ENCODE assay signal across 8 cellular contexts in genomic region chr1:231040019-231040799, GRCh38. TPM values are rescaled to one million over a fixed set of nuclear protein-coding genes. Genes with fewer than 3 reads are reported as not detected.
A peak's percentile ranks its signal among the peaks of the same experiment; 100 is the strongest.
DNase-seq lines count a peak whose midpoint lies in the region; ATAC-seq and TF ChIP-seq lines count a peak whose summit lies in the region.

Gene FAM89A, minus strand, starts transcription at chr1:231040254. Its CDS starts 43 bp downstream, at chr1:231040211.

- H3K36me3 ChIP-seq in lung (ENCODE audit: control insufficient read depth in 2 of 2, insufficient read depth in 2 of 2, low read length in 2 of 2), result no peaks in the 10 kb centered on the region

- H3K4me1 ChIP-seq in lung (ENCODE audit: control insufficient read depth in 2 of 2, insufficient read depth in 2 of 2, low read length in 2 of 2), result peaks cover 0 to 17% of the 10 kb centered on the region in 2 donors

- intact Hi-C loops in activated CD4-positive, alpha-beta T cell treated with anti-CD3 and anti-CD28 coated beads, Interleukin-2, amount 10 ng/mL, durations not matched to agents 24 days and 14 days (cut with micrococcal nuclease), result loop anchor here (1.0 to 10.0 kb wide), 3 partner anchors 62 to 395 kb away; partner anchors contain the start of genes C1orf198, COG2 and TTC13

- peak within 1 kb of the TSS; percentile 11 to 85 for H3K27ac ChIP-seq in lung (ENCODE audit: low read depth in 1 of 2, low read length in 1 of 2)

- H3K27ac Mint-ChIP-seq in IgD-negative memory B cell, result peak within 1 kb of the TSS in 1 of 3 donors; percentile 31
- peak within 1 kb of the TSS; percentile 61 for H3K27ac Mint-ChIP-seq in activated CD4-positive, alpha-beta T cell treated with anti-CD3 and anti-CD28 coated beads, Interleukin-2, amount 10 ng/mL, durations not matched to agents 24 days and 14 days

- TF ChIP-seq CTCF in lung (IDR thresholded peaks at IDR 0.05; ENCODE audit: control extremely low read depth, extremely low read depth), result no peak

- peaks cover 1% of the 10 kb centered on the region for H3K36me3 Mint-ChIP-seq in IgD-negative memory B cell
- H3K36me3 Mint-ChIP-seq in activated CD4-positive, alpha-beta T cell treated with anti-CD3 and anti-CD28 coated beads, Interleukin-2, amount 10 ng/mL, durations not matched to agents 24 days and 14 days (ENCODE audit: low read depth), result peaks cover 6% of the 10 kb centered on the region

- H3K27me3 Mint-ChIP-seq in IgD-negative memory B cell, result no peaks in the 10 kb centered on the region
- peaks cover 30% of the 10 kb centered on the region for H3K27me3 Mint-ChIP-seq in activated CD4-positive, alpha-beta T cell treated with anti-CD3 and anti-CD28 coated beads, Interleukin-2, amount 10 ng/mL, durations not matched to agents 24 days and 14 days

- H3K9me3 Mint-ChIP-seq in IgD-negative memory B cell, result peaks cover 0 to 3% (median 3%) of the 10 kb centered on the region in 3 donors
- peaks cover 2% of the 10 kb centered on the region for H3K9me3 Mint-ChIP-seq in activated CD4-positive, alpha-beta T cell treated with anti-CD3 and anti-CD28 coated beads, Interleukin-2, amount 10 ng/mL, durations not matched to agents 24 days and 14 days

- ATAC-seq in GM21367 (IDR thresholded peaks at IDR 0.05; ENCODE audit: unreplicated experiment) (peak; percentile 49), lung (ENCODE audit: insufficient read depth, low FRiP score) (peak; percentile 75)

- WGBS in lung, 2 donors, result 1% methylated on average over 43 to 82 of the region's 82 CpGs

- H3K9me3 ChIP-seq in lung (ENCODE audit: control insufficient read depth in 2 of 2, insufficient read depth in 1 of 2, low read length in 1 of 2), result peaks cover 0 to 6% of the 10 kb centered on the region in 2 donors

- H3K27me3 ChIP-seq in lung (ENCODE audit: control insufficient read depth, insufficient read depth), result no peaks in the 10 kb centered on the region

- peak within 1 kb of the TSS; percentile 78 to 92 (median 90) for H3K4me3 Mint-ChIP-seq in IgD-negative memory B cell
- H3K4me3 Mint-ChIP-seq in activated CD4-positive, alpha-beta T cell treated with anti-CD3 and anti-CD28 coated beads, Interleukin-2, amount 10 ng/mL, durations not matched to agents 24 days and 14 days, result peak within 1 kb of the TSS; percentile 85

- H3K4me1 Mint-ChIP-seq in IgD-negative memory B cell, result peaks cover 5 to 13% (median 13%) of the 10 kb centered on the region in 3 donors
- H3K4me1 Mint-ChIP-seq in activated CD4-positive, alpha-beta T cell treated with anti-CD3 and anti-CD28 coated beads, Interleukin-2, amount 10 ng/mL, durations not matched to agents 24 days and 14 days, result peaks cover 28% of the 10 kb centered on the region

- peak within 1 kb of the TSS; percentile 82 for H3K4me3 ChIP-seq in lung

- DNase-seq in COLO668 (lab: John Stamatoyannopoulos, UW; ENCODE audit: unreplicated experiment) (peak; percentile 77), dermis microvascular lymphatic vessel endothelial cell (ENCODE audit: low read depth in 2 of 2) (peak in 1 of 2 donors; percentile 46), lung (ENCODE audit: low spot score) (no peak), NK-92 (lab: John Stamatoyannopoulos, UW; ENCODE audit: unreplicated experiment) (no peak)
- DNase-seq in activated CD4-positive, alpha-beta T cell treated with anti-CD3 and anti-CD28 coated beads, Interleukin-2, amount 10 ng/mL, durations not matched to agents 24 days and 14 days, result peak; percentile 90
- peak; percentile 61 to 71 (median 67) for DNase-seq in stimulated activated CD4-positive, alpha-beta T cell treated with anti-CD3 and anti-CD28 coated beads, TNF-alpha, amount 100 ng/mL, for 4 hours (ENCODE audit: low read depth in 3 of 3)

RNA-seq across cellular contexts. Expression of gene FAM89A, which starts in this region (rescaled TPM):
- 6.9 TPM for polyA plus RNA-seq in IgD-negative memory B cell
- 20.2 and 20.3 TPM in 2 replicates for total RNA-seq in activated CD4-positive, alpha-beta T cell treated with anti-CD3 and anti-CD28 coated beads, Interleukin-2, amount 10 ng/mL, durations not matched to agents 24 days and 14 days
- 20.0 and 30.5 TPM in 2 replicates for total RNA-seq in dermis microvascular lymphatic vessel endothelial cell
- total RNA-seq in lung, result 10 to 100 TPM; 14.3 to 26.9 TPM
- 10 to 100 TPM; 19.5 to 27.1 TPM for polyA plus RNA-seq in lung

Comparison
In these comparisons a context has a peak if more than half of its experiments do, and no peak if none do; other contexts are left out.
1. DNase-seq: peak in COLO668 (single experiment), activated CD4-positive, alpha-beta T cell treated with anti-CD3 and anti-CD28 coated beads, Interleukin-2, amount 10 ng/mL, durations not matched to agents 24 days and 14 days (single experiment) and stimulated activated CD4-positive, alpha-beta T cell treated with anti-CD3 and anti-CD28 coated beads, TNF-alpha, amount 100 ng/mL, for 4 hours (3 of 3); none in lung (single experiment) and NK-92 (single experiment).